ENCODE assay signal across 19 cellular contexts in the genomic region with DNA sequence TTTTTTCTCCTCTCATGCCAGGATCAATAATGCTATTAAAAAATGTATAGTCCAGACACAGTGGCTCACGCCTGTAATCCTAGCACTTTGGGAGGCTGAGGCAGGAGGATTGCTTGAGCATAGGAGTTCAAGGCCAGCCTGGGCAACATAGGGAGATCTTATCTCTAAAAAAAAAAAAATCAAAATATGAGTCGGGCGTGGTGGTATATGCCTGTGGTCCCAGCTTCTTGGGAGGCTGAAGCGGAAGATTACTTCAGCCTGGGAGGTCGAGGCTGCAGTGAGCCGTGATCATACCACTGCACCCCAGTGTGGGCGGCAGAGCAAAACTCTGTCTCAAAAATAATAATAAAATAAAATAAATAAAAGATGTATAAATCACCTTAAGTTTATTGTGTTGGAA.
DNase-seq lines count a peak whose midpoint lies in the region; ATAC-seq and TF ChIP-seq lines count a peak whose summit lies in the region.
"Had no signal": no experiment of that assay in that cellular context is flagged by ENCODE, and none has a peak within 500 bp of the region (broad histone marks: within the 10 kb centered on the region; RNA-seq: fewer than 3 reads in every experiment).

No MANE protein-coding gene starts in this region.

- H3K9me3 Mint-ChIP-seq in Calu3 (ENCODE audit: low read depth, unreplicated experiment) (no peaks in the 10 kb centered on the region), type B pancreatic cell (no peaks in the 10 kb centered on the region)
- H3K9me3 Mint-ChIP-seq: activated T-cell treated with anti-CD3 and anti-CD28 coated beads, Interleukin-2, amount 50 U/mL, for 4 hours; natural killer cell; WTC11 had no signal

- CTCF ChIA-PET in Calu3 (lab: Charles Lee) = interaction anchor here (1.1 to 3.4 kb wide), 5 partner anchors 13 to 74 kb away, joined by 3 to 17 read pairs (median 5); no protein-coding TSS in a partner anchor

- TF ChIP-seq CTCF in Calu3 (IDR thresholded peaks at IDR 0.05; ENCODE audit: unreplicated experiment) (no peak), esophagus muscularis mucosa (IDR thresholded peaks at IDR 0.05) (no peak), gastrocnemius medialis (IDR thresholded peaks at IDR 0.05 in 4 of 5, conservative IDR thresholded peaks at IDR 0.05 in 1 of 5) (no peak), type B pancreatic cell (conservative IDR thresholded peaks at IDR 0.05) (no peak)

- ATAC-seq in gastrocnemius medialis = no peak
- no peak for ATAC-seq in HG02870 (IDR thresholded peaks at IDR 0.05; ENCODE audit: unreplicated experiment)
- ATAC-seq: activated CD8-positive, alpha-beta T cell treated with anti-CD3 and anti-CD28 coated beads, Interleukin-2, amount 10 ng/mL, durations not matched to agents 7 days and 5 days; natural killer cell; T-helper 17 cell had no signal

- in situ Hi-C loops in gastrocnemius medialis (cut with MboI; ENCODE audit: low sequenced_read_pairs in 4 of 4) = no loop called here

- intact Hi-C loops in Calu3 (cut with micrococcal nuclease; ENCODE audit: unreplicated experiment) (loop anchor here (2.0 kb wide), 1 partner anchor 28 kb away; no protein-coding TSS in a partner anchor), esophagus muscularis mucosa (cut with DNase I) (loop anchor here (5.0 kb wide), 2 partner anchors 60 to 75 kb away; a partner anchor contains a TSS), gastrocnemius medialis (cut with DNase I; ENCODE audit: low total_unique reads) (no loop called here)

- no peaks in the 10 kb centered on the region for H3K9me3 ChIP-seq in SJCRH30 (replicated peaks)
- H3K9me3 ChIP-seq in esophagus muscularis mucosa = no peaks in the 10 kb centered on the region
- no peaks in the 10 kb centered on the region for H3K9me3 ChIP-seq in gastrocnemius medialis

- no peaks in the 10 kb centered on the region for H3K27me3 ChIP-seq in SJCRH30
- no peaks in the 10 kb centered on the region for H3K27me3 ChIP-seq in esophagus muscularis mucosa
- no peaks in the 10 kb centered on the region for H3K27me3 ChIP-seq in gastrocnemius medialis
- H3K27me3 ChIP-seq: dorsolateral prefrontal cortex had no signal

- H3K4me3 ChIP-seq in SJCRH30 (no peak overlapping the region), esophagus muscularis mucosa (no peak overlapping the region), gastrocnemius medialis (no peak overlapping the region)
- H3K4me3 ChIP-seq: dorsolateral prefrontal cortex had no signal

- TF ChIP-seq EP300 in esophagus muscularis mucosa (IDR thresholded peaks at IDR 0.05) = no peak

- 88% methylated on average over 7 of the region's 7 CpGs for WGBS in esophagus muscularis mucosa

- H3K36me3 ChIP-seq in SJCRH30 (no peaks in the 10 kb centered on the region), esophagus muscularis mucosa (no peaks in the 10 kb centered on the region), gastrocnemius medialis (no peaks in the 10 kb centered on the region)

- peaks cover 88% of the 10 kb centered on the region for H3K4me1 Mint-ChIP-seq in Calu3 (ENCODE audit: low read depth, unreplicated experiment)
- peaks cover 55% of the 10 kb centered on the region for H3K4me1 Mint-ChIP-seq in type B pancreatic cell (ENCODE audit: unreplicated experiment)

- no TSS peak for BruUV-seq in Calu3 (replicated peaks; lab: Mats Ljungman, UMichigan)

- H3K27me3 Mint-ChIP-seq in Calu3 (ENCODE audit: unreplicated experiment) = no peaks in the 10 kb centered on the region
- no peaks in the 10 kb centered on the region for H3K27me3 Mint-ChIP-seq in type B pancreatic cell
- H3K27me3 Mint-ChIP-seq: progenitor cell of endocrine pancreas had no signal

- H3K4me3 Mint-ChIP-seq in Calu3 (ENCODE audit: low read depth, unreplicated experiment) = peak overlapping the region; percentile 53
- H3K4me3 Mint-ChIP-seq in type B pancreatic cell = no peak overlapping the region
- H3K4me3 Mint-ChIP-seq: activated CD8-positive, alpha-beta T cell treated with anti-CD3 and anti-CD28 coated beads, Interleukin-2, amount 10 ng/mL, durations not matched to agents 7 days and 5 days; activated T-cell treated with anti-CD3 and anti-CD28 coated beads, Interleukin-2, amount 50 U/mL, for 4 hours; natural killer cell; T-helper 17 cell; WTC11 had no signal

- H3K4me1 ChIP-seq in SJCRH30 (peaks cover 44% of the 10 kb centered on the region), esophagus muscularis mucosa (peaks cover 55 to 99% (median 93%) of the 10 kb centered on the region in 4 donors), gastrocnemius medialis (peaks cover 52 to 54% of the 10 kb centered on the region in 2 donors)

- H3K27ac ChIP-seq in SJCRH30 (peak overlapping the region; percentile 82), esophagus muscularis mucosa (replicated peaks in 1 of 4) (peak overlapping the region; percentile 29 to 84 (median 57)), gastrocnemius medialis (peak overlapping the region in 3 of 4 donors; percentile 18 to 54 (median 21))

- no peak for TF ChIP-seq POLR2A in esophagus muscularis mucosa (IDR thresholded peaks at IDR 0.05; ENCODE audit: low read depth)
- no peak for TF ChIP-seq POLR2A in gastrocnemius medialis (IDR thresholded peaks at IDR 0.05)

- no peak for DNase-seq in Calu3
- peak in 1 of 2 experiments; percentile 34 for DNase-seq in SJCRH30
- no peak for DNase-seq in esophagus muscularis mucosa (ENCODE audit: extremely low spot score)
- no peak for DNase-seq in gastrocnemius medialis
- DNase-seq in HuH-7 (ENCODE audit: low spot score) = no peak
- DNase-seq in hepatic stellate cell (ENCODE audit: low spot score) = no peak
- no peak for DNase-seq in type B pancreatic cell (ENCODE audit: extremely low spot score, unreplicated experiment)
- DNase-seq: activated CD8-positive, alpha-beta T cell treated with anti-CD3 and anti-CD28 coated beads, Interleukin-2, amount 10 ng/mL, durations not matched to agents 7 days and 5 days; activated naive CD4-positive, alpha-beta T cell treated with anti-CD3 and anti-CD28 coated beads, Interleukin-2, amount 50 U/mL, for 16 hours; activated T-cell treated with anti-CD3 and anti-CD28 coated beads, Interleukin-2, amount 50 U/mL, for 4 hours; DMS153; natural killer cell; NK-92 treated with Interleukin-12 subunit alpha and Interleukin-12 subunit beta, amount 100 ng/mL, for 24 hours; Right ventricle myocardium superior; T-helper 17 cell had no signal

- peak overlapping the region; percentile 77 for H3K27ac Mint-ChIP-seq in Calu3 (ENCODE audit: unreplicated experiment)
- no peak overlapping the region for H3K27ac Mint-ChIP-seq in type B pancreatic cell
- H3K27ac Mint-ChIP-seq: activated CD8-positive, alpha-beta T cell treated with anti-CD3 and anti-CD28 coated beads, Interleukin-2, amount 10 ng/mL, durations not matched to agents 7 days and 5 days; natural killer cell; progenitor cell of endocrine pancreas; T-helper 17 cell had no signal

- peaks cover 73% of the 10 kb centered on the region for H3K36me3 Mint-ChIP-seq in Calu3 (ENCODE audit: insufficient read depth, unreplicated experiment)
- H3K36me3 Mint-ChIP-seq in type B pancreatic cell = peaks cover 5% of the 10 kb centered on the region
- H3K36me3 Mint-ChIP-seq: natural killer cell, WTC11 had no signal

Comparison
In these comparisons a context has a peak if more than half of its experiments do, and no peak if none do; other contexts are left out.
1. H3K27ac ChIP-seq: peak in every context shown above with its lines; median percentile 82 in SJCRH30; 57 in esophagus muscularis mucosa; 21 in gastrocnemius medialis.